Comparison of ENCODE assay signal across 11 cellular contexts in the genomic region with DNA sequence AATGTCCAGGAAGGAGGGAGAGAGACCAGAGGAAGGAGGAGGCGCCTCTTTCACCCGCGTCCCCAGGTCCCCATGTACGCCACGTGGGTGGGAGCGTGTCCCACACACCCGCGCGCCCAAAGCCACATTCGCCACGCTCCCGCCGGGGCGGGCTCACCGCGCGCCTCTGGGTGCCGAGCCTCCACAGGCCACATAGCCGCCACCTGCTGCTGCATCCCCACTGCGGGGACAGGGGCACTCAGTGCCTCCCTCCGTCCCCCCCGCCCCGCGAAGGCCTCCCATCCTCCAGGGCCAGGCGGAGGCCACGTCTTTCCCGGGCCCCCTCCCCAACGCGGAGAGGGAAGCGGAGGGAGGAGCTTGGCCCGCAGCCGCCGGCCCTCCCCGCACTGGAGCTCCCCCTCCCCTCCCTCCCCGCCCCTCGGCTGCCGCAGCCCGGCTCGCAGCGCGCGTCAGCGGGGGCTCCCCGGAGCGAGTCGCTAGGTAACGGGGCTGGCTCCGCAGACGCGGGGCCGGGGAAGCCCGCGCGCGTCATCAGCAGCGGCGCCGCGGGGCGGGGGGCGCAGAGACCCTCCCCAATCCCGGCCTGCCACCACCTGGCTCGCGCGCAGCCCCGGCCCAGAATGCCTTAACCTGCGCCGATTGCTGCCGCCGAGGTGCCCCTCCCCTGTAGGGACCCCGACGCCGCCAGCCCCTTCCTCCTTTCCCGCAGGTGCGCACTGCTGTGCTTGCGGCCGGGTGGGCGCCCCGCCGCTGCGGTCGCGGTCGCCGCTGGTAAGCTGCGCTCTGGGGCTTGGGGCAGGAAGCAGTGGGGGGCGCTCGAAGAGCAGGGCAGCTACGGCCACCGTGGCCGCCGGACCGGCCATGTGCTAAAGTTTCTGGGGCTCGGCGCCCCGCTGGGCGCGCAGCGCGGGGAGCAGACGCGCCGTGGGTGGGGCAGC. TPM values are rescaled to one million over a fixed set of nuclear protein-coding genes. Genes with fewer than 3 reads are reported as not detected.
DNase-seq lines count a peak whose midpoint lies in the region; ATAC-seq and TF ChIP-seq lines count a peak whose summit lies in the region.
"Had no signal": no experiment of that assay in that cellular context is flagged by ENCODE, and none has a peak within 500 bp of the region (broad histone marks: within the 10 kb centered on the region; RNA-seq: fewer than 3 reads in every experiment).

No MANE protein-coding gene starts in this region.

- H3K27ac Mint-ChIP-seq in chondrocyte (ENCODE audit: unreplicated experiment) (no peak overlapping the region), osteocyte (ENCODE audit: unreplicated experiment) (no peak overlapping the region)

- no peak overlapping the region for H3K4me3 Mint-ChIP-seq in chondrocyte (ENCODE audit: unreplicated experiment)
- peak overlapping the region; percentile 59 for H3K4me3 Mint-ChIP-seq in osteocyte (ENCODE audit: unreplicated experiment)

- no peaks in the 10 kb centered on the region for H3K36me3 ChIP-seq in MG63
- H3K36me3 ChIP-seq: adrenal gland had no signal

- H3K4me1 Mint-ChIP-seq in chondrocyte (ENCODE audit: low read depth) (peaks cover 8% of the 10 kb centered on the region), osteocyte (ENCODE audit: unreplicated experiment) (peaks cover 2% of the 10 kb centered on the region)

- peaks cover 71% of the 10 kb centered on the region for H3K27me3 Mint-ChIP-seq in chondrocyte (ENCODE audit: low read depth)
- H3K27me3 Mint-ChIP-seq in osteocyte (ENCODE audit: unreplicated experiment) = peaks cover 64% of the 10 kb centered on the region

- peak overlapping the region; percentile 31 for H3K4me3 ChIP-seq in MG63
- H3K4me3 ChIP-seq: adrenal gland had no signal

- TF ChIP-seq CTCF in chondrocyte (IDR thresholded peaks at IDR 0.05) (peak; percentile 7), osteocyte (IDR thresholded peaks at IDR 0.05) (no peak)

- no peaks in the 10 kb centered on the region for H3K9me3 ChIP-seq in MG63
- H3K9me3 ChIP-seq: adrenal gland had no signal

- H3K36me3 Mint-ChIP-seq in chondrocyte (ENCODE audit: low read depth) (no peaks in the 10 kb centered on the region), osteocyte (ENCODE audit: unreplicated experiment) (no peaks in the 10 kb centered on the region)

- peaks cover 4% of the 10 kb centered on the region for H3K27me3 ChIP-seq in MG63

- no peak for ATAC-seq in GM19463 (IDR thresholded peaks at IDR 0.05; ENCODE audit: unreplicated experiment)
- no peak for ATAC-seq in GM18498 (IDR thresholded peaks at IDR 0.05; ENCODE audit: unreplicated experiment)
- ATAC-seq in GM18867 (IDR thresholded peaks at IDR 0.05; ENCODE audit: unreplicated experiment) = no peak

- DNase-seq in DMS 273 (lab: John Stamatoyannopoulos, UW; ENCODE audit: unreplicated experiment) = peak; percentile 71
- no peak for DNase-seq in DMS 273 treated with DMSO at 0.1 percent for 48 hours (lab: John Stamatoyannopoulos, UW)
- DNase-seq in MG63 = no peak
- DNase-seq in chondrocyte (ENCODE audit: low spot score) = no peak
- no peak for DNase-seq in osteocyte (ENCODE audit: extremely low spot score, unreplicated experiment)
- DNase-seq: adrenal gland, NCI-H187 treated with DMSO at 0.1 percent for 48 hours had no signal

- H3K9me3 Mint-ChIP-seq in chondrocyte (ENCODE audit: low read depth) (no peaks in the 10 kb centered on the region), osteocyte (ENCODE audit: unreplicated experiment) (no peaks in the 10 kb centered on the region)

RNA-seq across cellular contexts. Expression of gene TUNAR, which starts 0.5 kb away (rescaled TPM):
- total RNA-seq in MG63 (2014; rRNA removed; shearing (Covaris generic); ENCODE audit: low replicate concordance) = not detected in 2 replicates
- total RNA-seq in chondrocyte (not detected in 3 replicates), osteocyte (0.27 and 0.31 TPM in 2 replicates)
- total RNA-seq: adrenal gland, fibroblast of villous mesenchyme had no signal
